ENCODE assay signal across 1 cellular context in the genomic region with DNA sequence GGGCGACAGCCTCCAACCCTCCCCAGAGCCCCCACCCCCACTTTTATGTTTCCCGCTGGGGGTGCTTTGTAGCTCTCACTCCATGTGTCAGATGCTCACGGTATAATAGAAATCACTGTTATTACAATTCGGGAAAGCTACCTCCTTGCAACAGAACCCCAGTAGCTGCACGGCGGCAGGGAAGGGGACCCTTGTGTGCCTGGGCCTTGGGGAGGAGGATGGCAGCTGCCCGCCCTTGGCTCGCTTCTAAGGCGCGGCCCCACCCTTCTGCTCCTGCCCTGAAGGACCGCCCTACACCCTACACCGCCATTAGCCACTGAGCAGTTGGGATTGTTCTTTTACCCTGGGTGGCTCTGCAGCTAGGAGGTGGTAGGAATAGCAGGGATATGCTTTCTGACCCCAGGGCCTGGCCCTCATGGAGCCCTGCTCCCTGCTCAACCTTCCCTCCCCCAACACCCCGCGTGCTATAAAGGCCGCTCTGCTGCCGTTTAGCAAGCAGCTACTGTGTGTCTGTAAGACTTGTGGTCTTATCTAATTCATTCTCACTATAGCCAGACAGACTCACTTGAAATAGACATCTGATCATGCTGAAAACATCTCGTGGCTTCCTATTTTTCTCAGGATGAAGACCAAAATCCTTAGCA.
TF ChIP-seq lines count a peak whose summit lies in the region.

No MANE protein-coding gene starts in this region.

TF ChIP-seq in HepG2, 621 proteins besides CTCF, POLR2A, EP300 and RAD21 (continued from another document):
- TF ChIP-seq, protein P1, sequence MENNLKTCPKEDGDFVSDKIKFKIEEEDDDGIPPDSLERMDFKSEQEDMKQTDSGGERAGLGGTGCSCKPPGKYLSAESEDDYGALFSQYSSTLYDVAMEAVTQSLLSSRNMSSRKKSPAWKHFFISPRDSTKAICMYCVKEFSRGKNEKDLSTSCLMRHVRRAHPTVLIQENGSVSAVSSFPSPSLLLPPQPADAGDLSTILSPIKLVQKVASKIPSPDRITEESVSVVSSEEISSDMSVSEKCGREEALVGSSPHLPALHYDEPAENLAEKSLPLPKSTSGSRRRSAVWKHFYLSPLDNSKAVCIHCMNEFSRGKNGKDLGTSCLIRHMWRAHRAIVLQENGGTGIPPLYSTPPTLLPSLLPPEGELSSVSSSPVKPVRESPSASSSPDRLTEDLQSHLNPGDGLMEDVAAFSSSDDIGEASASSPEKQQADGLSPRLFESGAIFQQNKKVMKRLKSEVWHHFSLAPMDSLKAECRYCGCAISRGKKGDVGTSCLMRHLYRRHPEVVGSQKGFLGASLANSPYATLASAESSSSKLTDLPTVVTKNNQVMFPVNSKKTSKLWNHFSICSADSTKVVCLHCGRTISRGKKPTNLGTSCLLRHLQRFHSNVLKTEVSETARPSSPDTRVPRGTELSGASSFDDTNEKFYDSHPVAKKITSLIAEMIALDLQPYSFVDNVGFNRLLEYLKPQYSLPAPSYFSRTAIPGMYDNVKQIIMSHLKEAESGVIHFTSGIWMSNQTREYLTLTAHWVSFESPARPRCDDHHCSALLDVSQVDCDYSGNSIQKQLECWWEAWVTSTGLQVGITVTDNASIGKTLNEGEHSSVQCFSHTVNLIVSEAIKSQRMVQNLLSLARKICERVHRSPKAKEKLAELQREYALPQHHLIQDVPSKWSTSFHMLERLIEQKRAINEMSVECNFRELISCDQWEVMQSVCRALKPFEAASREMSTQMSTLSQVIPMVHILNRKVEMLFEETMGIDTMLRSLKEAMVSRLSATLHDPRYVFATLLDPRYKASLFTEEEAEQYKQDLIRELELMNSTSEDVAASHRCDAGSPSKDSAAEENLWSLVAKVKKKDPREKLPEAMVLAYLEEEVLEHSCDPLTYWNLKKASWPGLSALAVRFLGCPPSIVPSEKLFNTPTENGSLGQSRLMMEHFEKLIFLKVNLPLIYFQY (CRISPR knock-in tag; IDR thresholded peaks at IDR 0.05; ENCODE audit: borderline replicate concordance), result no peak
- TF ChIP-seq MED1 (CRISPR knock-in tag; IDR thresholded peaks at IDR 0.05), result no peak
- no peak for TF ChIP-seq BHLHE40 (IDR thresholded peaks at IDR 0.05; ENCODE audit: low read length)
- TF ChIP-seq, protein P2, sequence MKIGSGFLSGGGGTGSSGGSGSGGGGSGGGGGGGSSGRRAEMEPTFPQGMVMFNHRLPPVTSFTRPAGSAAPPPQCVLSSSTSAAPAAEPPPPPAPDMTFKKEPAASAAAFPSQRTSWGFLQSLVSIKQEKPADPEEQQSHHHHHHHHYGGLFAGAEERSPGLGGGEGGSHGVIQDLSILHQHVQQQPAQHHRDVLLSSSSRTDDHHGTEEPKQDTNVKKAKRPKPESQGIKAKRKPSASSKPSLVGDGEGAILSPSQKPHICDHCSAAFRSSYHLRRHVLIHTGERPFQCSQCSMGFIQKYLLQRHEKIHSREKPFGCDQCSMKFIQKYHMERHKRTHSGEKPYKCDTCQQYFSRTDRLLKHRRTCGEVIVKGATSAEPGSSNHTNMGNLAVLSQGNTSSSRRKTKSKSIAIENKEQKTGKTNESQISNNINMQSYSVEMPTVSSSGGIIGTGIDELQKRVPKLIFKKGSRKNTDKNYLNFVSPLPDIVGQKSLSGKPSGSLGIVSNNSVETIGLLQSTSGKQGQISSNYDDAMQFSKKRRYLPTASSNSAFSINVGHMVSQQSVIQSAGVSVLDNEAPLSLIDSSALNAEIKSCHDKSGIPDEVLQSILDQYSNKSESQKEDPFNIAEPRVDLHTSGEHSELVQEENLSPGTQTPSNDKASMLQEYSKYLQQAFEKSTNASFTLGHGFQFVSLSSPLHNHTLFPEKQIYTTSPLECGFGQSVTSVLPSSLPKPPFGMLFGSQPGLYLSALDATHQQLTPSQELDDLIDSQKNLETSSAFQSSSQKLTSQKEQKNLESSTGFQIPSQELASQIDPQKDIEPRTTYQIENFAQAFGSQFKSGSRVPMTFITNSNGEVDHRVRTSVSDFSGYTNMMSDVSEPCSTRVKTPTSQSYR (CRISPR knock-in tag; IDR thresholded peaks at IDR 0.05; ENCODE audit: borderline replicate concordance), result no peak
- TF ChIP-seq, protein P3, sequence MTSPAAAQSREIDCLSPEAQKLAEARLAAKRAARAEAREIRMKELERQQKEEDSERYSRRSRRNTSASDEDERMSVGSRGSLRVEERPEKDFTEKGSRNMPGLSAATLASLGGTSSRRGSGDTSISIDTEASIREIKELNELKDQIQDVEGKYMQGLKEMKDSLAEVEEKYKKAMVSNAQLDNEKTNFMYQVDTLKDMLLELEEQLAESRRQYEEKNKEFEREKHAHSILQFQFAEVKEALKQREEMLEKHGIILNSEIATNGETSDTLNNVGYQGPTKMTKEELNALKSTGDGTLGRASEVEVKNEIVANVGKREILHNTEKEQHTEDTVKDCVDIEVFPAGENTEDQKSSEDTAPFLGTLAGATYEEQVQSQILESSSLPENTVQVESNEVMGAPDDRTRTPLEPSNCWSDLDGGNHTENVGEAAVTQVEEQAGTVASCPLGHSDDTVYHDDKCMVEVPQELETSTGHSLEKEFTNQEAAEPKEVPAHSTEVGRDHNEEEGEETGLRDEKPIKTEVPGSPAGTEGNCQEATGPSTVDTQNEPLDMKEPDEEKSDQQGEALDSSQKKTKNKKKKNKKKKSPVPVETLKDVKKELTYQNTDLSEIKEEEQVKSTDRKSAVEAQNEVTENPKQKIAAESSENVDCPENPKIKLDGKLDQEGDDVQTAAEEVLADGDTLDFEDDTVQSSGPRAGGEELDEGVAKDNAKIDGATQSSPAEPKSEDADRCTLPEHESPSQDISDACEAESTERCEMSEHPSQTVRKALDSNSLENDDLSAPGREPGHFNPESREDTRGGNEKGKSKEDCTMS (CRISPR knock-in tag; conservative IDR thresholded peaks at IDR 0.05), result no peak
- no peak for TF ChIP-seq PCBP2 (optimal IDR thresholded peaks at IDR 0.05; ENCODE audit: low read depth, low read length, poor library complexity, severe bottlenecking)
- TF ChIP-seq, protein P4, sequence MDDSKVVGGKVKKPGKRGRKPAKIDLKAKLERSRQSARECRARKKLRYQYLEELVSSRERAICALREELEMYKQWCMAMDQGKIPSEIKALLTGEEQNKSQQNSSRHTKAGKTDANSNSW (CRISPR knock-in tag; IDR thresholded peaks at IDR 0.05; ENCODE audit: borderline replicate concordance), result no peak
